Comparison of ENCODE assay signal across 20 cellular contexts in the genomic region with DNA sequence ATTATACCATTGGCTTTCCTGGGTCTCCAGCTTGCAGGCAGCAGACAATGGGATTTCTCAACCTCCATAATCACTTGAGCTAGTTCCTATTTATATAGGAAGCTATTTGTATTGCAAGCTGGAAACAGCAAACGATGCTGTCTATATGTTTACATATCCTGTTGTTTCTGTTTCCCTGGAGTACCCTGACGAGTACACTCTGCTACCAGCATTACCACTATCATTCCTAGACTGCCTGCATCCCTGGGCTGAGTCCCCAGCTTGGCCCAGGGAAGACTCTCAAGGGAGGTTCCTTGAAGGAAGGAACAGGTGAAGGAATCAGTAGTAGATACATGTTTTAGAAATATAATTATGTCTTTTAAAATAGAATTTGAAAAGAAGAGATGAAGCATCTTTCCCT.
"Had no signal": no experiment of that assay in that cellular context is flagged by ENCODE, and none has a peak within 500 bp of the region (broad histone marks: within the 10 kb centered on the region; RNA-seq: fewer than 3 reads in every experiment).

No MANE protein-coding gene starts in this region.

- DNase-seq: cortex of kidney; effector CD8-positive, alpha-beta T cell; effector memory CD8-positive, alpha-beta T cell; endodermal cell; erythroblast; esophagus squamous epithelium; foreskin fibroblast; foreskin melanocyte; gastrocnemius medialis; glutamatergic neuron; head of caudate nucleus; heart right ventricle; hippocampal formation; left cardiac atrium; left lung; left ventricle myocardium superior; lower lobe of right lung; mesenchymal stem cell; mucosa of descending colon; naive B cell had no signal
